ENCODE assay signal across 8 cellular contexts in genomic region chr22:35835267-35835997, GRCh38.
DNase-seq lines count a peak whose midpoint lies in the region; FAIRE-seq and TF ChIP-seq lines count a peak whose summit lies in the region.

No MANE protein-coding gene starts in this region.

- no peak for FAIRE-seq in RCC 7860 (lab: Jason Lieb, UNC)

- CTCF ChIA-PET in Calu3 (lab: Charles Lee), result interaction anchor here (0.6 to 1.2 kb wide), 3 partner anchors 12 to 230 kb away, joined by 3 to 4 read pairs (median 3); no protein-coding TSS in a partner anchor
- CTCF ChIA-PET in activated CD4-positive, alpha-beta memory T cell treated with anti-CD3 and anti-CD28 coated beads for 36 hours (lab: Charles Lee), result interaction anchor here (1.0 kb wide), 1 partner anchor 208 kb away, joined by 3 read pairs; no protein-coding TSS in a partner anchor

- H3K9ac ChIP-seq in parathyroid adenoma, result no peak overlapping the region

- intact Hi-C loops in Calu3 (cut with micrococcal nuclease; ENCODE audit: unreplicated experiment), result loop anchor here (5.0 kb wide), 1 partner anchor 287 kb away; no protein-coding TSS in a partner anchor
- intact Hi-C loops in activated CD4-positive, alpha-beta memory T cell treated with anti-CD3 and anti-CD28 coated beads for 36 hours (cut with micrococcal nuclease), result no loop called here

- no peaks in the 10 kb centered on the region for H3K9me3 Mint-ChIP-seq in Calu3 (ENCODE audit: low read depth, unreplicated experiment)
- H3K9me3 Mint-ChIP-seq in activated CD4-positive, alpha-beta memory T cell treated with anti-CD3 and anti-CD28 coated beads for 36 hours, result no peaks in the 10 kb centered on the region

- H3K4me3 Mint-ChIP-seq in Calu3 (ENCODE audit: low read depth, unreplicated experiment), result peak overlapping the region; percentile 65
- H3K4me3 Mint-ChIP-seq in activated CD4-positive, alpha-beta memory T cell treated with anti-CD3 and anti-CD28 coated beads for 36 hours, result no peak overlapping the region

- no peaks in the 10 kb centered on the region for H3K27me3 ChIP-seq in parathyroid adenoma (ENCODE audit: control insufficient read depth, insufficient read depth, low read length)

- H3K79me2 ChIP-seq in parathyroid adenoma, result peaks cover 14% of the 10 kb centered on the region

- H3K27me3 Mint-ChIP-seq in Calu3 (ENCODE audit: unreplicated experiment), result no peaks in the 10 kb centered on the region
- peaks cover 14% of the 10 kb centered on the region for H3K27me3 Mint-ChIP-seq in activated CD4-positive, alpha-beta memory T cell treated with anti-CD3 and anti-CD28 coated beads for 36 hours

- H3K27ac Mint-ChIP-seq in Calu3 (ENCODE audit: unreplicated experiment), result peak overlapping the region; percentile 42
- no peak overlapping the region for H3K27ac Mint-ChIP-seq in activated CD4-positive, alpha-beta memory T cell treated with anti-CD3 and anti-CD28 coated beads for 36 hours

- peak overlapping the region; percentile 43 for H3K27ac ChIP-seq in parathyroid adenoma

- BruUV-seq in Calu3 (replicated peaks; lab: Mats Ljungman, UMichigan), result no TSS peak

- H3K4me1 ChIP-seq in parathyroid adenoma, result peaks cover 19% of the 10 kb centered on the region

- no peak overlapping the region for H2AFZ ChIP-seq in parathyroid adenoma

- no peak for DNase-seq in Calu3
- DNase-seq in RCC 7860 (ENCODE audit: low spot score), result peak; percentile 6
- peak; percentile 79 for DNase-seq in fibroblast of mammary gland (ENCODE audit: low read depth)
- no peak for DNase-seq in activated gamma-delta T cell (lab: John Stamatoyannopoulos, UW)
- DNase-seq in activated CD4-positive, alpha-beta memory T cell treated with anti-CD3 and anti-CD28 coated beads for 36 hours, result no peak
- DNase-seq in DMS 273 treated with DMSO at 0.1 percent for 48 hours (lab: John Stamatoyannopoulos, UW), result no peak
- no peak for DNase-seq in NCI-H146 treated with DMSO at 0.1 percent for 48 hours (lab: John Stamatoyannopoulos, UW; ENCODE audit: unreplicated experiment)

- peak overlapping the region; percentile 86 for H3K4me3 ChIP-seq in fibroblast of mammary gland (ENCODE audit: control insufficient read depth, low read depth, low read length)
- peak overlapping the region; percentile 37 for H3K4me3 ChIP-seq in parathyroid adenoma (ENCODE audit: low read depth, low read length)

- H3K36me3 Mint-ChIP-seq in Calu3 (ENCODE audit: insufficient read depth, unreplicated experiment), result peaks cover 25% of the 10 kb centered on the region
- no peaks in the 10 kb centered on the region for H3K36me3 Mint-ChIP-seq in activated CD4-positive, alpha-beta memory T cell treated with anti-CD3 and anti-CD28 coated beads for 36 hours

- H3K36me3 ChIP-seq in parathyroid adenoma (ENCODE audit: control insufficient read depth, insufficient read depth, low read length), result no peaks in the 10 kb centered on the region

- H3K9me3 ChIP-seq in parathyroid adenoma (ENCODE audit: control insufficient read depth, low read length), result no peaks in the 10 kb centered on the region

- peaks cover 50% of the 10 kb centered on the region for H3K4me1 Mint-ChIP-seq in Calu3 (ENCODE audit: low read depth, unreplicated experiment)
- peaks cover 19% of the 10 kb centered on the region for H3K4me1 Mint-ChIP-seq in activated CD4-positive, alpha-beta memory T cell treated with anti-CD3 and anti-CD28 coated beads for 36 hours (ENCODE audit: low read depth)

- POLR2A ChIA-PET in activated CD4-positive, alpha-beta memory T cell treated with anti-CD3 and anti-CD28 coated beads for 36 hours (lab: Charles Lee), result no interaction called here

- TF ChIP-seq CTCF in Calu3 (IDR thresholded peaks at IDR 0.05; ENCODE audit: unreplicated experiment), result no peak
- TF ChIP-seq CTCF in fibroblast of mammary gland (conservative IDR thresholded peaks at IDR 0.05; ENCODE audit: control insufficient read depth, insufficient read depth, low read depth, low read length), result no peak
- TF ChIP-seq CTCF in parathyroid adenoma (IDR thresholded peaks at IDR 0.05), result no peak

- peak overlapping the region; percentile 74 for H3K4me2 ChIP-seq in parathyroid adenoma (ENCODE audit: low read length)

Comparison
In these comparisons a context has a peak if more than half of its experiments do, and no peak if none do; other contexts are left out.
1. DNase-seq: peak in RCC 7860 (single experiment) and fibroblast of mammary gland (single experiment); none in Calu3 (single experiment), activated gamma-delta T cell (single experiment), activated CD4-positive, alpha-beta memory T cell treated with anti-CD3 and anti-CD28 coated beads for 36 hours (single experiment), DMS 273 treated with DMSO at 0.1 percent for 48 hours (single experiment) and NCI-H146 treated with DMSO at 0.1 percent for 48 hours (single experiment).